8 cellular contexts compared by ENCODE assay signal in the genomic region with DNA sequence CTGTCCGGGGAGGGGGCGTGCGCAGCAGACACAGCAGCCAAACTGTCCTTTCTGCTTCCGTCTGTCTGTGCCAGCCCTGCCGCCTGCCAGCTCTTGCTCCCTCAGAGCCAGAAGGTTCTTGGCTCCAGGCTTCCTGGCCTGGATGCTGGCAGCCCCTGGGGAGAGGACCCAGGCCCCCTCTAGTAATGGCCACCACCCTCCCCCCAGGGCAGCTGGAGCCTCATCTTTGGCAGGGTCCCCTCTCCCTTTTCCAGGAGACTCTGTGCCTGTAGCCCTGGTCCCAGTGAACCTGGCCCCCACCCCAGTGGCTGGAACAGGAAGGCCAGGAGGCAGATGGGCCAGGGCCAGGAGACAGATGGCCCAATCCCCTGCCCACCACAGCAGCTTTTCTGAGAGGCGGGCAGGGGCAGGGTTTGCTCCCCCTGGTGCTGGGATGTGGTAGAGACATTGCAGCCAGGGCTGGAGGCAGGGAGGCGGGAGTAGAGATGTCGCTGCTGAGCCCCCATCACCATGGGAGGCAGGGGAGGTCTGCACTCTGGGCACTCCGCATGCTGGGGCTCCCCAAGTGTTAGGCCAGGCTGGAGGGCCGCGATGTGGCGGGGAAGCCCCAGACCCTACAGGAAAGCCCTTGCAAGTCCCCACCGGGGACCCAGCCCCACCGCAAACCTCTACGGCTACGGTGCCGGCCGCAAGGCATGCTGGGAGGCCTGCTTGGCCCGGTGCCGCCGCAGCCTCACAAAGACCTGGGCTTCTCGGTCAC. TPM values are rescaled to one million over a fixed set of nuclear protein-coding genes. Genes with fewer than 3 reads are reported as not detected.
DNase-seq lines count a peak whose midpoint lies in the region; ATAC-seq and TF ChIP-seq lines count a peak whose summit lies in the region.

No MANE protein-coding gene starts in this region.

- POLR2A ChIA-PET in T-cell (lab: Charles Lee), result interaction anchor here in 1 of 2 donors (0.6 to 0.7 kb wide), 2 partner anchors 48 to 149 kb away, joined by 3 to 4 read pairs; a partner anchor contains a TSS

- no peaks in the 10 kb centered on the region for H3F3A ChIP-seq in Loucy (ENCODE audit: low read depth)

- no peaks in the 10 kb centered on the region for H3K9me3 ChIP-seq in Loucy (ENCODE audit: insufficient read depth, low read depth, low read length)

- peak overlapping the region; percentile 35 for H3K9ac ChIP-seq in Loucy (ENCODE audit: low read depth, low read length, poor library complexity, severe bottlenecking)

- peak; percentile 64 for TF ChIP-seq CTCF in Loucy (conservative IDR thresholded peaks at IDR 0.05; ENCODE audit: low read length)
- TF ChIP-seq CTCF in retinal pigment epithelial cell (conservative IDR thresholded peaks at IDR 0.05; ENCODE audit: low read depth, low read length), result peak; percentile 79

- H3K27ac Mint-ChIP-seq in T-cell, result peak overlapping the region; percentile 83 to 90

- no peaks in the 10 kb centered on the region for H3K9me3 Mint-ChIP-seq in T-cell

- H3K79me2 ChIP-seq in Loucy (ENCODE audit: insufficient read depth, low read length), result peaks cover 4% of the 10 kb centered on the region; the same call in 1 of the 2 replicates

- H3K27me3 Mint-ChIP-seq in T-cell, result no peaks in the 10 kb centered on the region

- H3K4me1 Mint-ChIP-seq in T-cell, result peaks cover 13 to 21% (median 15%) of the 10 kb centered on the region in 3 donors

- H3K4me3 Mint-ChIP-seq in T-cell, result peak overlapping the region; percentile 41 to 73 (median 61)

- peaks cover 16% of the 10 kb centered on the region for H4K20me1 ChIP-seq in Loucy (ENCODE audit: insufficient read depth, low read length, poor library complexity, severe bottlenecking)

- peaks cover 7% of the 10 kb centered on the region for H3K36me3 Mint-ChIP-seq in T-cell

- no peaks in the 10 kb centered on the region for H3K9me2 ChIP-seq in Loucy (replicated peaks; ENCODE audit: low read depth, low read length)

- ATAC-seq in T-cell (replicated peaks in 1 of 4), result peak; percentile 65 to 75 (median 70)
- peak; percentile 75 for ATAC-seq in left ventricle myocardium superior
- ATAC-seq in GM18907 (IDR thresholded peaks at IDR 0.05; ENCODE audit: unreplicated experiment), result no peak
- no peak for ATAC-seq in HG03342 (IDR thresholded peaks at IDR 0.05; ENCODE audit: unreplicated experiment)

- no peaks in the 10 kb centered on the region for H3K27me3 ChIP-seq in Loucy (ENCODE audit: insufficient read depth, low read length, poor library complexity, severe bottlenecking)

- CTCF ChIA-PET in T-cell (lab: Charles Lee), result interaction anchor here (0.6 to 1.4 kb wide), 4 partner anchors 10 to 62 kb away, joined by 3 to 4 read pairs (median 3); partner anchors contain the start of gene GALK1 (in 1 of the 2)

- H3K4me3 ChIP-seq in Loucy (ENCODE audit: low read length, poor library complexity, severe bottlenecking), result no peak overlapping the region
- no peak overlapping the region for H3K4me3 ChIP-seq in retinal pigment epithelial cell (ENCODE audit: low read length)

- no peak overlapping the region for H3K4me2 ChIP-seq in Loucy (ENCODE audit: low read depth, low read length, poor library complexity, severe bottlenecking)

- no peak overlapping the region for H2AFZ ChIP-seq in Loucy (ENCODE audit: low read length)

- intact Hi-C loops in left ventricle myocardium superior (cut with micrococcal nuclease), result no loop called here

- peaks cover 48% of the 10 kb centered on the region; the same call in 1 of the 2 replicates for H3K36me3 ChIP-seq in Loucy (ENCODE audit: insufficient read depth, low read length)

- peaks cover 9% of the 10 kb centered on the region for H3K4me1 ChIP-seq in Loucy (ENCODE audit: insufficient read depth, low read length, poor library complexity, severe bottlenecking)

- DNase-seq in DMS153 (lab: John Stamatoyannopoulos, UW) (peak; percentile 44), T-cell (peak in 33 of 34 experiments; percentile 18 to 78 (median 58)), amygdala (lab: John Stamatoyannopoulos, UW) (peak in 52 of 56 donors; percentile 16 to 85 (median 64)), left ventricle myocardium superior (peak; percentile 87), retinal pigment epithelial cell (ENCODE audit: low read depth) (no peak)

RNA-seq across cellular contexts. Expression of gene UNC13D, which starts 16.7 kb away (rescaled TPM):
- total RNA-seq in T-cell, result 100 to 1,000 TPM; 148 to 191 (median 180) TPM
- total RNA-seq in left ventricle myocardium superior, result 8.6 TPM

RNA-seq across cellular contexts. Expression of gene WBP2, which starts 27.7 kb away (rescaled TPM):
- total RNA-seq in T-cell (100 to 1,000 TPM in 3 of 5 donors, 10 to 100 TPM in 2; 91.4 to 158 (median 138) TPM), left ventricle myocardium superior (152 TPM)

RNA-seq across cellular contexts. Expression of gene UNK, which starts 42.9 kb away (rescaled TPM):
- 10 to 100 TPM; 37.1 to 50.3 (median 39.2) TPM for total RNA-seq in T-cell
- 14.8 TPM for total RNA-seq in left ventricle myocardium superior

RNA-seq across cellular contexts. Expression of gene TRIM47, which starts 50.9 kb away (rescaled TPM):
- total RNA-seq in T-cell (10 to 100 TPM in 3 of 5 donors, 1 to 10 TPM in 2; 2.6 to 24.6 (median 18.3) TPM), left ventricle myocardium superior (24.4 TPM)

Comparison
In these comparisons a context has a peak if more than half of its experiments do, and no peak if none do; other contexts are left out.
1. ATAC-seq: peak in T-cell (4 of 4) and left ventricle myocardium superior (single experiment); none in GM18907 (single experiment) and HG03342 (single experiment).
2. RNA of gene UNC13D, which starts 16.7 kb away (total RNA-seq): 148 to 191 TPM in T-cell; 8.6 TPM in left ventricle myocardium superior (single experiment); every median in the first group is over 10 times any median in the second.